18 cellular contexts compared by ENCODE assay signal in the genomic region with DNA sequence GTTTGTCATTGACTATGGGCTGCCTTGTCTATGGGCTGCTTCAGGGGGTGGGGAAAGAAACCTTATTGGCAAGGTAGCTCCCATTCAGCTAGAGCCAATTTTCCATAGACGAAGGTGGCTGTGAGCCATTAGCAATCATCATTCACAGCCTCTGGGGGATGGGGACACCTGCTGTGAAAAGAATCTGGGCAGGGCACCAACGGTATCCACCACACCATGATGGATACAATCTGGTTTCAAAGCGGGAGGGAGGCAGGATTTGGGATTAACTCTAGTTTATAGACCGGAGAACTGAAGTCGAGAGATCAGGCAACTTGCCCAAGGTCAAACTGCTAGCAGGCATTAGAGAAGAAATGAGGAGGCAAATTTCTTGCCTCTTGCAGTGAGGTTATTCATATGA.
DNase-seq lines count a peak whose midpoint lies in the region; ATAC-seq and TF ChIP-seq lines count a peak whose summit lies in the region.
"Had no signal": no experiment of that assay in that cellular context is flagged by ENCODE, and none has a peak within 500 bp of the region (broad histone marks: within the 10 kb centered on the region; RNA-seq: fewer than 3 reads in every experiment).

No MANE protein-coding gene starts in this region.

- H4K20me1 ChIP-seq in GM23338 (replicated peaks; ENCODE audit: insufficient read depth) = no peaks in the 10 kb centered on the region

- H3K27me3 ChIP-seq in GM23338 (ENCODE audit: insufficient read depth) (no peaks in the 10 kb centered on the region), colonic mucosa (no peaks in the 10 kb centered on the region), right lobe of liver (no peaks in the 10 kb centered on the region)

- H3K9me3 Mint-ChIP-seq in GM23338 = peaks cover 13% of the 10 kb centered on the region

- H3K27ac ChIP-seq in GM23338 (ENCODE audit: low read depth) (no peak overlapping the region), colonic mucosa (no peak overlapping the region), right lobe of liver (no peak overlapping the region)
- H3K27ac ChIP-seq: GM23248 had no signal

- H3K9me3 ChIP-seq in colonic mucosa = no peaks in the 10 kb centered on the region
- no peaks in the 10 kb centered on the region for H3K9me3 ChIP-seq in right lobe of liver

- intact Hi-C loops in colonic mucosa (cut with DNase I) (no loop called here), right lobe of liver (cut with DNase I) (no loop called here)

- no peak overlapping the region for H3K4me3 ChIP-seq in GM23338
- H3K4me3 ChIP-seq in colonic mucosa = no peak overlapping the region
- no peak overlapping the region for H3K4me3 ChIP-seq in right lobe of liver
- H3K4me3 ChIP-seq: GM12878, GM23248, K562 had no signal

- 19% methylated on average over 4 of the region's 5 CpGs for WGBS in right lobe of liver (ENCODE audit: insufficient coverage, low coverage, low lambda C conversion rate, missing lambda C conversion rate)

- H3K79me2 ChIP-seq in GM23338 (replicated peaks; ENCODE audit: insufficient read depth) = peaks cover 49% of the 10 kb centered on the region

- TF ChIP-seq CTCF in GM23338 (conservative IDR thresholded peaks at IDR 0.05; ENCODE audit: low read depth in 2 of 2) (no peak), colonic mucosa (IDR thresholded peaks at IDR 0.05) (no peak), right lobe of liver (IDR thresholded peaks at IDR 0.05) (no peak)

- H3K4me1 ChIP-seq in GM23338 (ENCODE audit: insufficient read depth) (peaks cover 13% of the 10 kb centered on the region), colonic mucosa (no peaks in the 10 kb centered on the region), right lobe of liver (peaks cover 0 to 10% (median 3%) of the 10 kb centered on the region in 4 donors)

- peaks cover 23% of the 10 kb centered on the region for H3K4me1 Mint-ChIP-seq in GM23338
- H3K4me1 Mint-ChIP-seq: CD8-positive, alpha-beta memory T cell had no signal

- no peak overlapping the region for H3K9ac ChIP-seq in colonic mucosa (ENCODE audit: low read depth in 2 of 2, low read length in 2 of 2)
- H3K9ac ChIP-seq: GM23248 had no signal

- H3K36me3 Mint-ChIP-seq in GM23338 (ENCODE audit: low read depth) = peaks cover 12% of the 10 kb centered on the region; the same call in 2 of the 3 replicates
- H3K36me3 Mint-ChIP-seq: CD8-positive, alpha-beta memory T cell had no signal

- TF ChIP-seq POLR2A in right lobe of liver (IDR thresholded peaks at IDR 0.05) = no peak

- no peaks in the 10 kb centered on the region for H3K36me3 ChIP-seq in GM23338 (ENCODE audit: insufficient read depth)
- H3K36me3 ChIP-seq in colonic mucosa = no peaks in the 10 kb centered on the region
- no peaks in the 10 kb centered on the region for H3K36me3 ChIP-seq in right lobe of liver

- no peak overlapping the region for H2AFZ ChIP-seq in GM23338
- H2AFZ ChIP-seq: GM23248 had no signal

- H3K4me3 Mint-ChIP-seq in GM23338 = no peak overlapping the region
- H3K4me3 Mint-ChIP-seq: CD8-positive, alpha-beta memory T cell had no signal

- H3F3A ChIP-seq in GM23338 (replicated peaks; ENCODE audit: low read depth) = no peaks in the 10 kb centered on the region

- H3K4me2 ChIP-seq in GM23338 = peak overlapping the region; percentile 42; the same call in 1 of the 2 replicates

- ATAC-seq in GM23338 (no peak; the same call in 2 of the 3 replicates), right lobe of liver (peak; percentile 12 to 26 (median 22)), GM18867 (IDR thresholded peaks at IDR 0.05; ENCODE audit: unreplicated experiment) (no peak)
- ATAC-seq: GM12878, K562 had no signal

- DNase-seq in GM23338 (ENCODE audit: low spot score) (no peak), NCI-H82 treated with DMSO at 0.1 percent for 48 hours (lab: John Stamatoyannopoulos, UW; ENCODE audit: unreplicated experiment) (peak; percentile 20), colonic mucosa (peak; percentile 42), right lobe of liver (no peak), 8988T (no peak), inferior parietal cortex (ENCODE audit: extremely low spot score) (no peak)
- no peak for DNase-seq in activated CD8-positive, alpha-beta memory T cell treated with anti-CD3 and anti-CD28 coated beads, Interleukin-2, amount 50 U/mL, for 48 hours
- DNase-seq: CD8-positive, alpha-beta memory T cell; GDM1; GM23248; NCI-H1694 treated with DMSO at 0.1 percent for 48 hours; NCI-H2107; NCI-H2227 treated with DMSO at 0.1 percent for 48 hours; RPMI8226; SIG-M5 had no signal

- peak overlapping the region; percentile 58; the same call in 1 of the 2 replicates for H3K27ac Mint-ChIP-seq in GM23338
- H3K27ac Mint-ChIP-seq: CD8-positive, alpha-beta memory T cell had no signal

- peaks cover 8% of the 10 kb centered on the region for H3K27me3 Mint-ChIP-seq in GM23338 (ENCODE audit: insufficient read depth, low read depth, poor library complexity)
- H3K27me3 Mint-ChIP-seq: CD8-positive, alpha-beta memory T cell had no signal

- H3K9me2 ChIP-seq in GM23338 (ENCODE audit: insufficient read depth) = peaks cover 27% of the 10 kb centered on the region

TF ChIP-seq in GM23338, 12 proteins besides CTCF, POLR2A, EP300 and RAD21:
- TF ChIP-seq ZNF114 (CRISPR knock-in tag; IDR thresholded peaks at IDR 0.05) (no peak), STAT1 (IDR thresholded peaks at IDR 0.05; ENCODE audit: unreplicated experiment) (no peak), EZH2phosphoT487 (IDR thresholded peaks at IDR 0.05; ENCODE audit: unreplicated experiment) (no peak)
- TF ChIP-seq, protein P1, sequence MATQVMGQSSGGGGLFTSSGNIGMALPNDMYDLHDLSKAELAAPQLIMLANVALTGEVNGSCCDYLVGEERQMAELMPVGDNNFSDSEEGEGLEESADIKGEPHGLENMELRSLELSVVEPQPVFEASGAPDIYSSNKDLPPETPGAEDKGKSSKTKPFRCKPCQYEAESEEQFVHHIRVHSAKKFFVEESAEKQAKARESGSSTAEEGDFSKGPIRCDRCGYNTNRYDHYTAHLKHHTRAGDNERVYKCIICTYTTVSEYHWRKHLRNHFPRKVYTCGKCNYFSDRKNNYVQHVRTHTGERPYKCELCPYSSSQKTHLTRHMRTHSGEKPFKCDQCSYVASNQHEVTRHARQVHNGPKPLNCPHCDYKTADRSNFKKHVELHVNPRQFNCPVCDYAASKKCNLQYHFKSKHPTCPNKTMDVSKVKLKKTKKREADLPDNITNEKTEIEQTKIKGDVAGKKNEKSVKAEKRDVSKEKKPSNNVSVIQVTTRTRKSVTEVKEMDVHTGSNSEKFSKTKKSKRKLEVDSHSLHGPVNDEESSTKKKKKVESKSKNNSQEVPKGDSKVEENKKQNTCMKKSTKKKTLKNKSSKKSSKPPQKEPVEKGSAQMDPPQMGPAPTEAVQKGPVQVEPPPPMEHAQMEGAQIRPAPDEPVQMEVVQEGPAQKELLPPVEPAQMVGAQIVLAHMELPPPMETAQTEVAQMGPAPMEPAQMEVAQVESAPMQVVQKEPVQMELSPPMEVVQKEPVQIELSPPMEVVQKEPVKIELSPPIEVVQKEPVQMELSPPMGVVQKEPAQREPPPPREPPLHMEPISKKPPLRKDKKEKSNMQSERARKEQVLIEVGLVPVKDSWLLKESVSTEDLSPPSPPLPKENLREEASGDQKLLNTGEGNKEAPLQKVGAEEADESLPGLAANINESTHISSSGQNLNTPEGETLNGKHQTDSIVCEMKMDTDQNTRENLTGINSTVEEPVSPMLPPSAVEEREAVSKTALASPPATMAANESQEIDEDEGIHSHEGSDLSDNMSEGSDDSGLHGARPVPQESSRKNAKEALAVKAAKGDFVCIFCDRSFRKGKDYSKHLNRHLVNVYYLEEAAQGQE (IDR thresholded peaks at IDR 0.05; ENCODE audit: unreplicated experiment) = no peak

Comparison
In these comparisons a context has a peak if more than half of its experiments do, and no peak if none do; other contexts are left out.
1. ATAC-seq: peak in right lobe of liver (4 of 4); none in GM23338 (single experiment) and GM18867 (single experiment).
2. DNase-seq: peak in NCI-H82 treated with DMSO at 0.1 percent for 48 hours (single experiment) and colonic mucosa (single experiment); none in GM23338 (single experiment), right lobe of liver (0 of 3), 8988T (single experiment), inferior parietal cortex (single experiment) and activated CD8-positive, alpha-beta memory T cell treated with anti-CD3 and anti-CD28 coated beads, Interleukin-2, amount 50 U/mL, for 48 hours (single experiment).